Comparison of ENCODE assay signal across 16 cellular contexts in the genomic region with DNA sequence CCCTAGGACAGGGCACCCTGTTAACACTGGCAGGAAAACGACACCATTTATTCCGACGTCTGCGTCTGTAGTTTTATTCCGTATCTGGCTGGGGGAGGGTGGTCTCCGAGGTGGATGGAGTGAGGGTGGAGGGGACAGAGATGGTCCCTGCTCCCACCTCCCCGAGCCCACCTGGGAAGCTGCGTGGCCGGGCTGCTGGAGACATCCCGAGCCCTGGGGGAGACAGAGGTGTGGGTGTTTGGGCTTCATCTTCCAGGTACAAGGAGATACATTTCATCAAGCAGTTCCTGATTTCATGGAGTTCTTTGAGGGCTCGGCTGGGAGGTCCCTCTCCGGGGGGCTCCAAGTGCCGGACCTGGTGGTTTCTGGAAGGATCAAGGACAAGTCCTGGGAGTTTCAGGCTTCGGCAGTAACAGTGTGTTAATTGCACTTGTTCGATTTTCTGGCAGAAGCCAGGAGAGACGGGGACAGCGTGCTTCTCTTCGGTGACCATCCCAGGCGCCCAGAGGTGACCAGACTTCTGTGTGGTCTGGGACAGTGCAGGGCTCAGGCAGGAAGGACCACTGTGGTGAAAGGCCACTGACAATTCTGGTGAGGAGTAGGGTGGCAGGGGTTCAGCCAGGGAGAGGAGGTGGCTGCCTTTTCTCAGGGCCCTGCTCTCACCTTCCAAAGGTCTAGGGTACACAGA. TPM values are rescaled to one million over a fixed set of nuclear protein-coding genes. Genes with fewer than 3 reads are reported as not detected.
DNase-seq lines count a peak whose midpoint lies in the region; ATAC-seq lines count a peak whose summit lies in the region.
"Had no signal": no experiment of that assay in that cellular context is flagged by ENCODE, and none has a peak within 500 bp of the region (broad histone marks: within the 10 kb centered on the region; RNA-seq: fewer than 3 reads in every experiment).

No MANE protein-coding gene starts in this region.

- H3K27me3 Mint-ChIP-seq in activated CD4-positive, alpha-beta T cell treated with anti-CD3 and anti-CD28 coated beads, Interleukin-2, amount 10 ng/mL, durations not matched to agents 7 days and 5 days = no peaks in the 10 kb centered on the region
- no peaks in the 10 kb centered on the region for H3K27me3 Mint-ChIP-seq in T-cell
- H3K27me3 Mint-ChIP-seq in central memory CD8-positive, alpha-beta T cell = no peaks in the 10 kb centered on the region
- H3K27me3 Mint-ChIP-seq in stimulated activated naive B cell treated with anti-CD40 and anti-IgM and Interleukin-4, amounts not matched to agents 10 μg/mL and 1 μg/mL and 100 μg/mL, for 72 hours = no peaks in the 10 kb centered on the region

- H3K4me3 Mint-ChIP-seq in activated CD4-positive, alpha-beta T cell treated with anti-CD3 and anti-CD28 coated beads, Interleukin-2, amount 10 ng/mL, durations not matched to agents 7 days and 5 days = no peak overlapping the region
- H3K4me3 Mint-ChIP-seq in T-cell = no peak overlapping the region
- H3K4me3 Mint-ChIP-seq in central memory CD8-positive, alpha-beta T cell = peak overlapping the region; percentile 37
- H3K4me3 Mint-ChIP-seq in stimulated activated naive B cell treated with anti-CD40 and anti-IgM and Interleukin-4, amounts not matched to agents 10 μg/mL and 1 μg/mL and 100 μg/mL, for 72 hours = peak overlapping the region in 1 of 2 donors; percentile 50
- H3K4me3 Mint-ChIP-seq: T-helper 1 cell treated with Interleukin-12 subunit alpha and Interleukin-12 subunit beta and Interleukin-4 antibody, amounts not matched to agents 30 μg/mL and 1 μg/mL, for 36 hours had no signal

- CTCF ChIA-PET in activated CD4-positive, alpha-beta T cell treated with anti-CD3 and anti-CD28 coated beads, Interleukin-2, amount 10 ng/mL, durations not matched to agents 7 days and 5 days (lab: Charles Lee) = interaction anchor here (0.5 to 2.4 kb wide), 6 partner anchors 14 to 407 kb away, joined by 3 to 9 read pairs (median 3); no protein-coding TSS in a partner anchor
- CTCF ChIA-PET in T-cell (lab: Charles Lee) = interaction anchor here in 1 of 2 donors (1.1 kb wide), 1 partner anchor 12 kb away, joined by 4 read pairs; no protein-coding TSS in a partner anchor

- peaks cover 54% of the 10 kb centered on the region for H3K36me3 Mint-ChIP-seq in activated CD4-positive, alpha-beta T cell treated with anti-CD3 and anti-CD28 coated beads, Interleukin-2, amount 10 ng/mL, durations not matched to agents 7 days and 5 days (ENCODE audit: low read depth)
- H3K36me3 Mint-ChIP-seq in T-cell = peaks cover 23% of the 10 kb centered on the region
- peaks cover 70% of the 10 kb centered on the region for H3K36me3 Mint-ChIP-seq in central memory CD8-positive, alpha-beta T cell (ENCODE audit: insufficient read depth)
- H3K36me3 Mint-ChIP-seq in stimulated activated naive B cell treated with anti-CD40 and anti-IgM and Interleukin-4, amounts not matched to agents 10 μg/mL and 1 μg/mL and 100 μg/mL, for 72 hours = peaks cover 34 to 53% of the 10 kb centered on the region in 2 donors

- H3K4me1 Mint-ChIP-seq in activated CD4-positive, alpha-beta T cell treated with anti-CD3 and anti-CD28 coated beads, Interleukin-2, amount 10 ng/mL, durations not matched to agents 7 days and 5 days = peaks cover 40% of the 10 kb centered on the region
- peaks cover 23 to 43% (median 33%) of the 10 kb centered on the region in 3 donors for H3K4me1 Mint-ChIP-seq in T-cell
- H3K4me1 Mint-ChIP-seq in central memory CD8-positive, alpha-beta T cell = peaks cover 25% of the 10 kb centered on the region
- H3K4me1 Mint-ChIP-seq in stimulated activated naive B cell treated with anti-CD40 and anti-IgM and Interleukin-4, amounts not matched to agents 10 μg/mL and 1 μg/mL and 100 μg/mL, for 72 hours = peaks cover 27 to 76% of the 10 kb centered on the region in 2 donors

- POLR2A ChIA-PET in activated CD4-positive, alpha-beta T cell treated with anti-CD3 and anti-CD28 coated beads, Interleukin-2, amount 10 ng/mL, durations not matched to agents 7 days and 5 days (lab: Charles Lee) = no interaction called here
- POLR2A ChIA-PET in T-cell (lab: Charles Lee) = interaction anchor here (0.6 to 1.0 kb wide), 5 partner anchors 13 to 217 kb away, joined by 3 to 12 read pairs (median 4); no protein-coding TSS in a partner anchor

- ATAC-seq in T-cell (replicated peaks in 1 of 4) = peak in 1 of 4 experiments; percentile 3
- ATAC-seq in central memory CD8-positive, alpha-beta T cell (replicated peaks; ENCODE audit: extremely low read depth, poor library complexity, severe bottlenecking) = no peak
- no peak for ATAC-seq in stimulated activated naive B cell treated with anti-CD40 and anti-IgM and Interleukin-4, amounts not matched to agents 10 μg/mL and 1 μg/mL and 100 μg/mL, for 72 hours (replicated peaks)
- no peak for ATAC-seq in esophagus mucosa
- ATAC-seq: left ventricle myocardium superior had no signal

- DNase-seq in activated CD4-positive, alpha-beta T cell treated with anti-CD3 and anti-CD28 coated beads, Interleukin-2, amount 10 ng/mL, durations not matched to agents 7 days and 5 days = no peak
- DNase-seq in activated CD4-positive, alpha-beta T cell treated with anti-CD3 and anti-CD28 coated beads for 48 hours = no peak
- no peak for DNase-seq in T-cell
- no peak for DNase-seq in central memory CD8-positive, alpha-beta T cell (ENCODE audit: low spot score in 2 of 2)
- DNase-seq in stimulated activated naive B cell treated with anti-CD40 and anti-IgM and Interleukin-4, amounts not matched to agents 10 μg/mL and 1 μg/mL and 100 μg/mL, for 72 hours = no peak
- DNase-seq in stimulated activated CD4-positive, alpha-beta T cell treated with anti-CD3 and anti-CD28 coated beads, Interleukin-4, amount 100 ng/mL, for 24 hours = no peak
- no peak for DNase-seq in COR-L47 (lab: John Stamatoyannopoulos, UW)
- DNase-seq: activated CD4-positive, alpha-beta T cell treated with anti-CD3 and anti-CD28 coated beads, Interleukin-2, amount 50 U/mL, for 4 hours; left ventricle myocardium superior; NCI-H187 treated with DMSO at 0.1 percent for 48 hours; NCI-H526; RPMI8226; stimulated activated CD4-positive, alpha-beta T cell treated with anti-CD3 and anti-CD28 coated beads, Interleukin-4, amount 100 ng/mL, for 1 hour; stimulated activated naive CD4-positive, alpha-beta T cell had no signal

- no peaks in the 10 kb centered on the region for H3K9me3 Mint-ChIP-seq in activated CD4-positive, alpha-beta T cell treated with anti-CD3 and anti-CD28 coated beads, Interleukin-2, amount 10 ng/mL, durations not matched to agents 7 days and 5 days
- H3K9me3 Mint-ChIP-seq in T-cell = no peaks in the 10 kb centered on the region
- no peaks in the 10 kb centered on the region for H3K9me3 Mint-ChIP-seq in central memory CD8-positive, alpha-beta T cell
- no peaks in the 10 kb centered on the region for H3K9me3 Mint-ChIP-seq in stimulated activated naive B cell treated with anti-CD40 and anti-IgM and Interleukin-4, amounts not matched to agents 10 μg/mL and 1 μg/mL and 100 μg/mL, for 72 hours
- H3K9me3 Mint-ChIP-seq: T-helper 1 cell treated with Interleukin-12 subunit alpha and Interleukin-12 subunit beta and Interleukin-4 antibody, amounts not matched to agents 30 μg/mL and 1 μg/mL, for 36 hours had no signal

- peak overlapping the region; percentile 26 for H3K27ac Mint-ChIP-seq in activated CD4-positive, alpha-beta T cell treated with anti-CD3 and anti-CD28 coated beads, Interleukin-2, amount 10 ng/mL, durations not matched to agents 7 days and 5 days
- peak overlapping the region; percentile 82 to 86 for H3K27ac Mint-ChIP-seq in T-cell
- peak overlapping the region; percentile 88 for H3K27ac Mint-ChIP-seq in central memory CD8-positive, alpha-beta T cell (ENCODE audit: low read depth)
- peak overlapping the region; percentile 94 for H3K27ac Mint-ChIP-seq in stimulated activated naive B cell treated with anti-CD40 and anti-IgM and Interleukin-4, amounts not matched to agents 10 μg/mL and 1 μg/mL and 100 μg/mL, for 72 hours
- H3K27ac Mint-ChIP-seq: T-helper 1 cell treated with Interleukin-12 subunit alpha and Interleukin-12 subunit beta and Interleukin-4 antibody, amounts not matched to agents 30 μg/mL and 1 μg/mL, for 36 hours had no signal

RNA-seq across cellular contexts. Expression of gene MKNK2, which starts 20.1 kb away (rescaled TPM):
- 100 to 1,000 TPM; 198 to 228 TPM for total RNA-seq in activated CD4-positive, alpha-beta T cell treated with anti-CD3 and anti-CD28 coated beads, Interleukin-2, amount 10 ng/mL, durations not matched to agents 7 days and 5 days
- total RNA-seq in T-cell (100 to 1,000 TPM; 196 to 242 (median 234) TPM), esophagus mucosa (311 TPM)

RNA-seq across cellular contexts. Expression of gene MOB3A, which starts 25.0 kb away (rescaled TPM):
- total RNA-seq in activated CD4-positive, alpha-beta T cell treated with anti-CD3 and anti-CD28 coated beads, Interleukin-2, amount 10 ng/mL, durations not matched to agents 7 days and 5 days = 100 to 1,000 TPM; 217 to 239 TPM
- total RNA-seq in T-cell (100 to 1,000 TPM in 4 of 5 donors, 10 to 100 TPM in 1; 98.6 to 162 (median 142) TPM), esophagus mucosa (28.1 TPM)

RNA-seq across cellular contexts. Expression of gene IZUMO4, which starts 25.6 kb away (rescaled TPM):
- total RNA-seq in activated CD4-positive, alpha-beta T cell treated with anti-CD3 and anti-CD28 coated beads, Interleukin-2, amount 10 ng/mL, durations not matched to agents 7 days and 5 days = 1 to 10 TPM; 7.5 to 9.9 TPM
- total RNA-seq in T-cell = 10 to 100 TPM; 14.0 to 23.5 (median 19.7) TPM
- total RNA-seq in esophagus mucosa = 4.7 TPM

RNA-seq across cellular contexts. Expression of gene BTBD2, which starts 55.6 kb away (rescaled TPM):
- total RNA-seq in activated CD4-positive, alpha-beta T cell treated with anti-CD3 and anti-CD28 coated beads, Interleukin-2, amount 10 ng/mL, durations not matched to agents 7 days and 5 days = 10 to 100 TPM; 61.3 to 66.3 TPM
- total RNA-seq in T-cell (10 to 100 TPM; 52.2 to 79.8 (median 73.6) TPM), esophagus mucosa (68.6 TPM)

Comparison
In these comparisons a context has a peak if more than half of its experiments do, and no peak if none do; other contexts are left out.
1. H3K27ac Mint-ChIP-seq: peak in every context shown above with its lines; median percentile 94 in stimulated activated naive B cell treated with anti-CD40 and anti-IgM and Interleukin-4, amounts not matched to agents 10 μg/mL and 1 μg/mL and 100 μg/mL, for 72 hours; 88 in central memory CD8-positive, alpha-beta T cell; 84 in T-cell; 26 in activated CD4-positive, alpha-beta T cell treated with anti-CD3 and anti-CD28 coated beads, Interleukin-2, amount 10 ng/mL, durations not matched to agents 7 days and 5 days.